In the genomic region with DNA sequence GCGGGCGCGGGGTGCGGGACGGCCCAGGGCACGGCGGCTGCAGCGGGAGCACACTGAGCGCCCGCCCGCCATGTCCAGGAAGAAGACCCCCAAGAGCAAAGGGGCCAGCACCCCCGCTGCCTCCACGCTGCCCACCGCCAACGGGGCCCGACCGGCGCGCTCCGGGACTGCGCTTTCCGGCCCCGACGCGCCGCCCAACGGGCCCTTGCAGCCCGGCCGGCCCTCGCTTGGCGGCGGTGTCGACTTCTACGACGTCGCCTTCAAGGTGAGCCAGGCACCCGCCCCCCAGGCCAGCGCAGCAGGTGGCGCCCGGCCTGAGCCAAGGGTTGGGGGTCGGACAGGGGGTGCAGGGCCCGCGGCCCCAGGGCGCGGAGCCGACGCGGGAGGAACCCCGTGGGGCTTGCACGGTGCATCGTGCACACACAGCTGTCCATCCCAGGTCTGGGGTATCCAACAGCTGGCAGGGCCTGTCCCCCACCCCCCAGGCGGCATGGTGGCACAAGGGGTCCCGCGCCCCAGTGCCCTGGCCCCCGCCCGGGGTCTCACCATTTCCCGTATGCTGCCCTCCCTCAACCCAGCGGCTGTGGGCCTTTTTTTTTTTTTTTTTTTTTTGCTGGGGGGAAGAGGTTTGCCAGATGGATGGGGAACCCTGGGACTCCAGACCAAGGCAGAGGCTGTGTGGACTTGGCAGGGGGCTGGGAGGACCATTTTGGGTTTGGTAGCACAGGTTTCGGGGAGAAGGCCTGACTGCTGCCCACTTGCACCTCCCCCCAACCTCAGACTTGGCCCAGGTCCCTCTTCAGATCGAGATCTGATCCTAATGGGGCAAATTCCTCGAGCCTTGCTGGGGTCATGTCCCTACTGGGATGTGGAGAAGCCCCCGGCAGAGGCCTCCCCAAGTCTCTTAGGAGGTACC, we compare ENCODE assay signal across 8 cellular contexts. TPM values are rescaled to one million over a fixed set of nuclear protein-coding genes. Genes with fewer than 3 reads are reported as not detected.
A peak's percentile ranks its signal among the peaks of the same experiment; 100 is the strongest.
DNase-seq lines count a peak whose midpoint lies in the region; ATAC-seq lines count a peak whose summit lies in the region.

No MANE protein-coding gene starts in this region.

- peak overlapping the region in 5 of 8 donors; percentile 13 to 70 (median 45) for H3K4me3 Mint-ChIP-seq in CD4-positive, alpha-beta memory T cell
- peak overlapping the region; percentile 51 for H3K4me3 Mint-ChIP-seq in activated T-cell treated with anti-CD3 and anti-CD28 coated beads, Interleukin-2, amount 50 U/mL, for 24 hours
- peak overlapping the region; percentile 53 to 77 for H3K4me3 Mint-ChIP-seq in stimulated activated naive CD8-positive, alpha-beta T cell treated with anti-CD3 and anti-CD28 coated beads, Interleukin-15, amount 100 ng/mL, for 72 hours

- peak overlapping the region in 1 of 2 donors; percentile 35 for H3K4me3 ChIP-seq in CD4-positive, alpha-beta memory T cell (ENCODE audit: low read length in 2 of 2)
- H3K4me3 ChIP-seq in iPS-15b (ENCODE audit: low read depth, low read length), result peak overlapping the region; percentile 54

- H3K9ac ChIP-seq in iPS-15b (ENCODE audit: low read depth, low read length), result peak overlapping the region; percentile 12

- POLR2A ChIA-PET in CD4-positive, alpha-beta memory T cell (lab: Charles Lee; ENCODE audit: partially characterized antibody), result interaction anchor here (0.6 to 2.2 kb wide), 2 partner anchors 185 to 819 kb away, joined by 4 to 10 read pairs; a partner anchor contains a TSS

- H3K4me1 ChIP-seq in CD4-positive, alpha-beta memory T cell (ENCODE audit: insufficient read depth, low read length), result peaks cover 56% of the 10 kb centered on the region
- peaks cover 7% of the 10 kb centered on the region for H3K4me1 ChIP-seq in iPS-15b (ENCODE audit: control insufficient read depth, insufficient read depth, low read length)

- peaks cover 12 to 42% (median 22%) of the 10 kb centered on the region in 4 donors for H3K4me1 Mint-ChIP-seq in CD4-positive, alpha-beta memory T cell
- peaks cover 24% of the 10 kb centered on the region for H3K4me1 Mint-ChIP-seq in activated T-cell treated with anti-CD3 and anti-CD28 coated beads, Interleukin-2, amount 50 U/mL, for 24 hours (ENCODE audit: low read depth)
- H3K4me1 Mint-ChIP-seq in stimulated activated naive CD8-positive, alpha-beta T cell treated with anti-CD3 and anti-CD28 coated beads, Interleukin-15, amount 100 ng/mL, for 72 hours, result peaks cover 52% of the 10 kb centered on the region

- no peak overlapping the region for H3K27ac ChIP-seq in CD4-positive, alpha-beta memory T cell (ENCODE audit: low read depth, low read length)

- H3K36me3 Mint-ChIP-seq in CD4-positive, alpha-beta memory T cell, result peaks cover 0 to 4% of the 10 kb centered on the region in 2 donors
- peaks cover 31% of the 10 kb centered on the region for H3K36me3 Mint-ChIP-seq in activated T-cell treated with anti-CD3 and anti-CD28 coated beads, Interleukin-2, amount 50 U/mL, for 24 hours (ENCODE audit: low read depth)

- DNase-seq in CD4-positive, alpha-beta memory T cell, result peak in 2 of 5 donors; percentile 26 to 37
- DNase-seq in activated T-cell treated with anti-CD3 and anti-CD28 coated beads, Interleukin-2, amount 50 U/mL, for 24 hours, result peak; percentile 69
- DNase-seq in stimulated activated naive CD8-positive, alpha-beta T cell treated with anti-CD3 and anti-CD28 coated beads, Interleukin-15, amount 100 ng/mL, for 72 hours, result no peak
- DNase-seq in superior temporal gyrus (ENCODE audit: extremely low spot score), result no peak
- DNase-seq in cortex of kidney (lab: John Stamatoyannopoulos, UW), result no peak

- H3K36me3 ChIP-seq in CD4-positive, alpha-beta memory T cell (ENCODE audit: insufficient read depth, low read length), result peaks cover 4% of the 10 kb centered on the region
- peaks cover 20% of the 10 kb centered on the region for H3K36me3 ChIP-seq in iPS-15b (ENCODE audit: control insufficient read depth, insufficient read depth, low read length)

- no peaks in the 10 kb centered on the region for H3K27me3 ChIP-seq in CD4-positive, alpha-beta memory T cell (ENCODE audit: insufficient read depth, low read length)
- H3K27me3 ChIP-seq in iPS-15b (ENCODE audit: control insufficient read depth, insufficient read depth, low read length), result no peaks in the 10 kb centered on the region

- peak; percentile 15 for ATAC-seq in HG03354 (IDR thresholded peaks at IDR 0.05; ENCODE audit: poor library complexity, severe bottlenecking, unreplicated experiment)
- ATAC-seq in stimulated activated naive CD8-positive, alpha-beta T cell treated with anti-CD3 and anti-CD28 coated beads, Interleukin-15, amount 100 ng/mL, for 72 hours, result peak; percentile 41
- no peak for ATAC-seq in GM21447 (IDR thresholded peaks at IDR 0.05; ENCODE audit: unreplicated experiment)

- H3K9me3 Mint-ChIP-seq in CD4-positive, alpha-beta memory T cell, result no peaks in the 10 kb centered on the region
- H3K9me3 Mint-ChIP-seq in activated T-cell treated with anti-CD3 and anti-CD28 coated beads, Interleukin-2, amount 50 U/mL, for 24 hours, result no peaks in the 10 kb centered on the region
- H3K9me3 Mint-ChIP-seq in stimulated activated naive CD8-positive, alpha-beta T cell treated with anti-CD3 and anti-CD28 coated beads, Interleukin-15, amount 100 ng/mL, for 72 hours, result no peaks in the 10 kb centered on the region

- H3K27me3 Mint-ChIP-seq in CD4-positive, alpha-beta memory T cell, result no peaks in the 10 kb centered on the region
- no peaks in the 10 kb centered on the region for H3K27me3 Mint-ChIP-seq in activated T-cell treated with anti-CD3 and anti-CD28 coated beads, Interleukin-2, amount 50 U/mL, for 24 hours
- peaks cover 6% of the 10 kb centered on the region for H3K27me3 Mint-ChIP-seq in stimulated activated naive CD8-positive, alpha-beta T cell treated with anti-CD3 and anti-CD28 coated beads, Interleukin-15, amount 100 ng/mL, for 72 hours

- H3K27ac Mint-ChIP-seq in CD4-positive, alpha-beta memory T cell, result no peak overlapping the region
- H3K27ac Mint-ChIP-seq in activated T-cell treated with anti-CD3 and anti-CD28 coated beads, Interleukin-2, amount 50 U/mL, for 24 hours, result peak overlapping the region; percentile 69
- H3K27ac Mint-ChIP-seq in stimulated activated naive CD8-positive, alpha-beta T cell treated with anti-CD3 and anti-CD28 coated beads, Interleukin-15, amount 100 ng/mL, for 72 hours, result no peak overlapping the region

- CTCF ChIA-PET in CD4-positive, alpha-beta memory T cell (lab: Charles Lee; ENCODE audit: partially characterized antibody), result interaction anchor here (1.4 kb wide), 1 partner anchor 8 kb away, joined by 4 read pairs; no protein-coding TSS in a partner anchor

- intact Hi-C loops in CD4-positive, alpha-beta memory T cell (cut with micrococcal nuclease), result no loop called here

- no peaks in the 10 kb centered on the region for H3K9me3 ChIP-seq in CD4-positive, alpha-beta memory T cell (ENCODE audit: control insufficient read depth in 1 of 2, low read length in 2 of 2)
- H3K9me3 ChIP-seq in iPS-15b (ENCODE audit: control insufficient read depth, insufficient read depth, low read length), result no peaks in the 10 kb centered on the region

RNA-seq across cellular contexts. Expression of a gene that starts 0.5 kb away (rescaled TPM):
- total RNA-seq in CD4-positive, alpha-beta memory T cell, result under 1 TPM in 1 of 2 experiments, not detected in 1; 0.44 TPM
- polyA plus RNA-seq in CD4-positive, alpha-beta memory T cell, result under 1 TPM; 0.52 to 0.77 TPM

RNA-seq across cellular contexts. Expression of a gene that starts 6.6 kb away (rescaled TPM):
- 10 to 100 TPM; 40.9 to 41.9 TPM for total RNA-seq in CD4-positive, alpha-beta memory T cell
- polyA plus RNA-seq in CD4-positive, alpha-beta memory T cell, result 1 to 10 TPM; 1.9 to 8.9 TPM

RNA-seq across cellular contexts. Expression of a gene that starts 13.3 kb away (rescaled TPM):
- 100 to 1,000 TPM; 125 to 126 TPM for total RNA-seq in CD4-positive, alpha-beta memory T cell
- 10 to 100 TPM in 1 of 2 donors, 1 to 10 TPM in 1; 2.3 to 11.7 TPM for polyA plus RNA-seq in CD4-positive, alpha-beta memory T cell

RNA-seq across cellular contexts. Expression of a gene that starts 47.4 kb away (rescaled TPM):
- total RNA-seq in CD4-positive, alpha-beta memory T cell, result not detected
- not detected for polyA plus RNA-seq in CD4-positive, alpha-beta memory T cell

RNA-seq across cellular contexts. Expression of a gene that starts 56.3 kb away (rescaled TPM):
- 10 to 100 TPM; 28.1 to 31.1 TPM for total RNA-seq in CD4-positive, alpha-beta memory T cell
- 10 to 100 TPM; 27.4 to 34.7 TPM for polyA plus RNA-seq in CD4-positive, alpha-beta memory T cell
